ENCODE assay signal across 12 cellular contexts in genomic region chr5:56164371-56164770, GRCh38.
DNase-seq lines count a peak whose midpoint lies in the region; ATAC-seq, FAIRE-seq and TF ChIP-seq lines count a peak whose summit lies in the region.
"Had no signal": no experiment of that assay in that cellular context is flagged by ENCODE, and none has a peak within 500 bp of the region (broad histone marks: within the 10 kb centered on the region; RNA-seq: fewer than 3 reads in every experiment).

No MANE protein-coding gene starts in this region.

- no peak overlapping the region for H3K4me3 Mint-ChIP-seq in CD8-positive, alpha-beta memory T cell

- CTCF ChIA-PET in HepG2 (lab: Yijun Ruan, JAX; ENCODE audit: low intra/inter-chr PET ratio, low total read pairs) = no interaction called here
- CTCF ChIA-PET in CD8-positive, alpha-beta memory T cell (lab: Charles Lee) = interaction anchor here (1.0 kb wide), 1 partner anchor 12 kb away, joined by 3 read pairs; no protein-coding TSS in a partner anchor

- H3K9me2 ChIP-seq in neural cell (ENCODE audit: insufficient read depth, low read length) = no peaks in the 10 kb centered on the region

- no peak overlapping the region for H2AFZ ChIP-seq in HepG2 (ENCODE audit: low read length)
- H2AFZ ChIP-seq in neural cell (ENCODE audit: low read depth, low read length) = peak overlapping the region; percentile 42

- TF ChIP-seq EP300 in HepG2 (IDR thresholded peaks at IDR 0.05; ENCODE audit: low read depth in 2 of 2, low read length in 2 of 2) = no peak
- no peak for TF ChIP-seq EP300 in HepG2 (CRISPR knock-in tag; IDR thresholded peaks at IDR 0.05; ENCODE audit: borderline replicate concordance)
- peak; percentile 85 for TF ChIP-seq EP300 in neural cell (conservative IDR thresholded peaks at IDR 0.05; ENCODE audit: poor library complexity, severe bottlenecking)

- no peak overlapping the region for H3K4me3 ChIP-seq in HepG2 (replicated peaks in 1 of 3; ENCODE audit: insufficient read depth in 1 of 3, low read depth in 2 of 3, low read length in 3 of 3)
- no peak overlapping the region for H3K4me3 ChIP-seq in right lobe of liver
- H3K4me3 ChIP-seq in dorsolateral prefrontal cortex = peak overlapping the region in 20 of 59 donors; percentile 1 to 51 (median 14)
- H3K4me3 ChIP-seq in neural cell (ENCODE audit: low read length) = peak overlapping the region; percentile 55
- no peak overlapping the region for H3K4me3 ChIP-seq in CD8-positive, alpha-beta memory T cell (ENCODE audit: low read length)
- H3K4me3 ChIP-seq: lower lobe of right lung, sigmoid colon had no signal

- H3K4me1 Mint-ChIP-seq in CD8-positive, alpha-beta memory T cell = peaks cover 2 to 26% (median 20%) of the 10 kb centered on the region in 3 donors

- H3K27ac Mint-ChIP-seq in CD8-positive, alpha-beta memory T cell = no peak overlapping the region

- no peaks in the 10 kb centered on the region for H3K79me2 ChIP-seq in HepG2 (ENCODE audit: insufficient read depth, low read length)
- no peaks in the 10 kb centered on the region for H3K79me2 ChIP-seq in neural cell (replicated peaks; ENCODE audit: insufficient read depth, low read length)

- H3K27me3 ChIP-seq in HepG2 (ENCODE audit: control insufficient read depth in 1 of 2, insufficient read depth in 2 of 2, low read length in 2 of 2) (no peaks in the 10 kb centered on the region), right lobe of liver (no peaks in the 10 kb centered on the region), dorsolateral prefrontal cortex (no peaks in the 10 kb centered on the region), neural cell (ENCODE audit: insufficient read depth, low read depth, low read length) (no peaks in the 10 kb centered on the region)
- H3K27me3 ChIP-seq in CD8-positive, alpha-beta memory T cell (ENCODE audit: insufficient read depth, low read length, poor library complexity, severe bottlenecking) = no peaks in the 10 kb centered on the region

- no peaks in the 10 kb centered on the region for H3K9me3 Mint-ChIP-seq in CD8-positive, alpha-beta memory T cell

- H3K4me1 ChIP-seq in HepG2 (ENCODE audit: insufficient read depth, low read length) (peaks cover 57% of the 10 kb centered on the region), right lobe of liver (no peaks in the 10 kb centered on the region)
- peaks cover 15% of the 10 kb centered on the region for H3K4me1 ChIP-seq in CD8-positive, alpha-beta memory T cell (ENCODE audit: insufficient read depth, low read length)
- H3K4me1 ChIP-seq: sigmoid colon had no signal

- TF ChIP-seq POLR2A in HepG2 (IDR thresholded peaks at IDR 0.05; ENCODE audit: insufficient read depth in 1 of 2, low read depth in 2 of 2, low read length in 2 of 2) (no peak), right lobe of liver (IDR thresholded peaks at IDR 0.05) (no peak)

- TF ChIP-seq RAD21 in HepG2 (CRISPR knock-in tag; IDR thresholded peaks at IDR 0.05) (no peak), neural cell (conservative IDR thresholded peaks at IDR 0.05) (peak; percentile 56)

- WGBS in HepG2 (ENCODE audit: low lambda C conversion rate) = 29% methylated on average over 3 of the region's 3 CpGs
- 65% methylated on average over 2 of the region's 3 CpGs for WGBS in right lobe of liver (ENCODE audit: insufficient coverage, low coverage, low lambda C conversion rate, missing lambda C conversion rate)

- H3K27ac ChIP-seq in HepG2 (ENCODE audit: extremely low read length, insufficient read depth, low read length) (no peak overlapping the region), right lobe of liver (no peak overlapping the region), dorsolateral prefrontal cortex (peak overlapping the region in 48 of 59 donors; percentile 8 to 85 (median 66)), neural cell (ENCODE audit: low read length) (peak overlapping the region; percentile 90)
- H3K27ac ChIP-seq in CD8-positive, alpha-beta memory T cell (ENCODE audit: low read depth, low read length) = no peak overlapping the region
- H3K27ac ChIP-seq: lower lobe of right lung, sigmoid colon had no signal

- H4K20me1 ChIP-seq in HepG2 (ENCODE audit: insufficient read depth, low read length) (no peaks in the 10 kb centered on the region), neural cell (ENCODE audit: insufficient read depth) (no peaks in the 10 kb centered on the region)

- H3K9ac ChIP-seq in HepG2 (ENCODE audit: insufficient read depth, low read depth, low read length) (0 out of 2 replicates have a peak overlapping the region, but pooled peaks have one; percentile 27), neural cell (ENCODE audit: low read length) (peak overlapping the region; percentile 62)

- POLR2A ChIA-PET in HepG2 (lab: Yijun Ruan, JAX) = interaction anchor here (1.1 to 1.2 kb wide), 2 partner anchors 37 to 161 kb away, joined by 3 read pairs; no protein-coding TSS in a partner anchor
- POLR2A ChIA-PET in CD8-positive, alpha-beta memory T cell (lab: Charles Lee) = no interaction called here

- H3K36me3 Mint-ChIP-seq in CD8-positive, alpha-beta memory T cell = no peaks in the 10 kb centered on the region

- ATAC-seq in HepG2 = peak; percentile 28; the same call in 2 of the 3 replicates
- no peak for ATAC-seq in right lobe of liver
- ATAC-seq: lower lobe of right lung had no signal

- BruUV-seq in HepG2 (replicated peaks; lab: Mats Ljungman, UMichigan) = no TSS peak

- H3K36me3 ChIP-seq in HepG2 (replicated peaks in 1 of 2; ENCODE audit: control insufficient read depth in 1 of 2, insufficient read depth in 2 of 2, low read length in 2 of 2) (no peaks in the 10 kb centered on the region), right lobe of liver (no peaks in the 10 kb centered on the region), neural cell (ENCODE audit: insufficient read depth, low read length) (no peaks in the 10 kb centered on the region)
- H3K36me3 ChIP-seq in CD8-positive, alpha-beta memory T cell (ENCODE audit: insufficient read depth, low read length) = no peaks in the 10 kb centered on the region
- H3K36me3 ChIP-seq: lower lobe of right lung, sigmoid colon had no signal

- H3K4me2 ChIP-seq in HepG2 (ENCODE audit: low read depth, low read length) (peak overlapping the region; percentile 24; the same call in 1 of the 2 replicates), neural cell (ENCODE audit: low read length) (peak overlapping the region; percentile 76)

- intact Hi-C loops in HepG2 (cut with micrococcal nuclease; ENCODE audit: unreplicated experiment) = loop anchor here (5.0 kb wide), 1 partner anchor 1177 kb away; the partner anchor contains the start of gene ESM1
- intact Hi-C loops in right lobe of liver (cut with DNase I) = no loop called here
- intact Hi-C loops in dorsolateral prefrontal cortex (cut with DNase I) = loop anchor here in 1 of 2 donors (5.0 kb wide), 1 partner anchor 167 kb away; no protein-coding TSS in a partner anchor

- peaks cover 5 to 9% of the 10 kb centered on the region in 2 donors for H3K27me3 Mint-ChIP-seq in CD8-positive, alpha-beta memory T cell

- DNase-seq in HepG2 (ENCODE audit: low spot score) (no peak), right lobe of liver (no peak), dorsolateral prefrontal cortex (peak in 9 of 10 donors; percentile 14 to 74 (median 51)), NCI-H526 treated with DMSO at 0.1 percent for 48 hours (lab: John Stamatoyannopoulos, UW) (no peak), GDM1 (lab: John Stamatoyannopoulos, UW) (no peak), GM13976 (ENCODE audit: low spot score) (no peak)
- no peak for DNase-seq in CD8-positive, alpha-beta memory T cell
- DNase-seq: activated naive CD4-positive, alpha-beta T cell; lower lobe of right lung; sigmoid colon had no signal

- no peaks in the 10 kb centered on the region for H3F3A ChIP-seq in neural cell (ENCODE audit: insufficient read depth, low read length, poor library complexity, severe bottlenecking)

- FAIRE-seq in HepG2 (lab: Jason Lieb, UNC) = no peak
- FAIRE-seq: G401.6 had no signal

- in situ Hi-C loops in HepG2 (cut with HindIII; ENCODE audit: extremely low pct_ligation_motif_present, low pct_unique_long_range_greater_than_20kb) (no loop called here), GM13976 (cut with MboI; ENCODE audit: low sequenced_read_pairs, unreplicated experiment) (no loop called here)

- TF ChIP-seq CTCF in HepG2 (CRISPR knock-in tag; IDR thresholded peaks at IDR 0.05) (no peak), right lobe of liver (IDR thresholded peaks at IDR 0.05) (no peak), dorsolateral prefrontal cortex (IDR thresholded peaks at IDR 0.05 in 54 of 56, conservative IDR thresholded peaks at IDR 0.05 in 2 of 56; ENCODE audit: low read depth in 1 of 56, partially characterized antibody in 56 of 56) (peak in 2 of 56 donors; percentile 10 to 13), neural cell (IDR thresholded peaks at IDR 0.05; ENCODE audit: poor library complexity, severe bottlenecking) (peak; percentile 12), GM13976 (IDR thresholded peaks at IDR 0.05; ENCODE audit: borderline replicate concordance, control extremely low read depth, extremely low read depth, insufficient read depth, missing control alignments) (no peak)

- no peaks in the 10 kb centered on the region for H3K9me3 ChIP-seq in HepG2 (ENCODE audit: low read length)
- no peaks in the 10 kb centered on the region for H3K9me3 ChIP-seq in right lobe of liver
- no peaks in the 10 kb centered on the region for H3K9me3 ChIP-seq in neural cell (ENCODE audit: low read length)
- no peaks in the 10 kb centered on the region for H3K9me3 ChIP-seq in CD8-positive, alpha-beta memory T cell (ENCODE audit: low read length)
- H3K9me3 ChIP-seq: lower lobe of right lung, sigmoid colon had no signal

TF ChIP-seq in HepG2, 621 proteins besides CTCF, POLR2A, EP300 and RAD21 (continues in another document):
- TF ChIP-seq SRSF9 (IDR thresholded peaks at IDR 0.05; ENCODE audit: borderline replicate concordance, insufficient read depth, low read depth, low read length, poor library complexity, severe bottlenecking) = no peak

Comparison
In these comparisons a context has a peak if more than half of its experiments do, and no peak if none do; other contexts are left out.
1. DNase-seq: peak in dorsolateral prefrontal cortex (9 of 10); none in HepG2 (single experiment), right lobe of liver (0 of 3), NCI-H526 treated with DMSO at 0.1 percent for 48 hours (single experiment), GDM1 (single experiment), GM13976 (single experiment) and CD8-positive, alpha-beta memory T cell (0 of 5).
2. H3K27ac ChIP-seq: peak in dorsolateral prefrontal cortex (48 of 59) and neural cell (single experiment); none in HepG2 (single experiment), right lobe of liver (0 of 3) and CD8-positive, alpha-beta memory T cell (single experiment).